Comparison of ENCODE assay signal across 1 cellular context in the genomic region with DNA sequence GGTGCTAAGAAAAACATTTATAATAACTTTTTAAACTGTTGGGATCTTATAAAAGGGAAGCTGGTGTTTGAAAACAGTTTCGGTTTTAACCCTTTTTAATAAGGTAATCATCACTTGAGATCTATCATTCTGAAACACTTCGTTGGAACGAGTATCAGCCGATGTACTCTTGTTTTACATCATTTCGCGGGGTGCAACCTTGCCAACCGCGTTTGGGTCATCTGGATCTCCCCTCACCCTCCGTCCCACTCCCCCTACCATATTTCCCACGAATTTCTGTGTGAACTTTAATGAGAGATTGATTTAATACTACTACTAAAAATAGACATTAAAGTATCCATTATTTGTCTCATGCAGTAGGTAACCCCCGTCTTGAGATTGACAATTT.
TF ChIP-seq lines count a peak whose summit lies in the region.

No MANE protein-coding gene starts in this region.

TF ChIP-seq in GM12878, 131 proteins besides CTCF, POLR2A, EP300 and RAD21 (continued from another document):
- TF ChIP-seq, protein P1, sequence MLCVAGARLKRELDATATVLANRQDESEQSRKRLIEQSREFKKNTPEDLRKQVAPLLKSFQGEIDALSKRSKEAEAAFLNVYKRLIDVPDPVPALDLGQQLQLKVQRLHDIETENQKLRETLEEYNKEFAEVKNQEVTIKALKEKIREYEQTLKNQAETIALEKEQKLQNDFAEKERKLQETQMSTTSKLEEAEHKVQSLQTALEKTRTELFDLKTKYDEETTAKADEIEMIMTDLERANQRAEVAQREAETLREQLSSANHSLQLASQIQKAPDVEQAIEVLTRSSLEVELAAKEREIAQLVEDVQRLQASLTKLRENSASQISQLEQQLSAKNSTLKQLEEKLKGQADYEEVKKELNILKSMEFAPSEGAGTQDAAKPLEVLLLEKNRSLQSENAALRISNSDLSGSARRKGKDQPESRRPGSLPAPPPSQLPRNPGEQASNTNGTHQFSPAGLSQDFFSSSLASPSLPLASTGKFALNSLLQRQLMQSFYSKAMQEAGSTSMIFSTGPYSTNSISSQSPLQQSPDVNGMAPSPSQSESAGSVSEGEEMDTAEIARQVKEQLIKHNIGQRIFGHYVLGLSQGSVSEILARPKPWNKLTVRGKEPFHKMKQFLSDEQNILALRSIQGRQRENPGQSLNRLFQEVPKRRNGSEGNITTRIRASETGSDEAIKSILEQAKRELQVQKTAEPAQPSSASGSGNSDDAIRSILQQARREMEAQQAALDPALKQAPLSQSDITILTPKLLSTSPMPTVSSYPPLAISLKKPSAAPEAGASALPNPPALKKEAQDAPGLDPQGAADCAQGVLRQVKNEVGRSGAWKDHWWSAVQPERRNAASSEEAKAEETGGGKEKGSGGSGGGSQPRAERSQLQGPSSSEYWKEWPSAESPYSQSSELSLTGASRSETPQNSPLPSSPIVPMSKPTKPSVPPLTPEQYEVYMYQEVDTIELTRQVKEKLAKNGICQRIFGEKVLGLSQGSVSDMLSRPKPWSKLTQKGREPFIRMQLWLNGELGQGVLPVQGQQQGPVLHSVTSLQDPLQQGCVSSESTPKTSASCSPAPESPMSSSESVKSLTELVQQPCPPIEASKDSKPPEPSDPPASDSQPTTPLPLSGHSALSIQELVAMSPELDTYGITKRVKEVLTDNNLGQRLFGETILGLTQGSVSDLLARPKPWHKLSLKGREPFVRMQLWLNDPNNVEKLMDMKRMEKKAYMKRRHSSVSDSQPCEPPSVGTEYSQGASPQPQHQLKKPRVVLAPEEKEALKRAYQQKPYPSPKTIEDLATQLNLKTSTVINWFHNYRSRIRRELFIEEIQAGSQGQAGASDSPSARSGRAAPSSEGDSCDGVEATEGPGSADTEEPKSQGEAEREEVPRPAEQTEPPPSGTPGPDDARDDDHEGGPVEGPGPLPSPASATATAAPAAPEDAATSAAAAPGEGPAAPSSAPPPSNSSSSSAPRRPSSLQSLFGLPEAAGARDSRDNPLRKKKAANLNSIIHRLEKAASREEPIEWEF (IDR thresholded peaks at IDR 0.05; ENCODE audit: insufficient replicate concordance, low read depth, low read length) = no peak
